ENCODE assay signal across 25 cellular contexts in the genomic region with DNA sequence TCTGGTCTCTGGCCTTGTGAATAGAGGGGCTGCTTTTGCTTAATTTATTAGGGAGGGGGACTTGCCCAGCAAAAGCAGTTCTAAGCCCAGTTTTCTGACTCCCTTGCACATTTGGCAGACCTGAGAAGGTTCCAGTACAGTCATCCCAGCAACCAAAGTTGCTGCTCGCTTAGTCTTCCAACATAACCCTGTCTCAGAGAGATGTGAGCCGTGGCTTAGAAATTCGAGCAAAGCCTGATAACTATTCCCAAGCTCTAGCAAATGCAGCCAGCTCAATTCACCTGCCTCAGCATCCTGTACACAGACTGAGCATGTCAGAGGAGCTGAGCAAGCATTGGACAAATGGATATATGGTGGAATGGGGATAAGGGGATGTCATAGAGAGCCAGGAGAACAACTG.
DNase-seq lines count a peak whose midpoint lies in the region; FAIRE-seq and TF ChIP-seq lines count a peak whose summit lies in the region.
"Had no signal": no experiment of that assay in that cellular context is flagged by ENCODE, and none has a peak within 500 bp of the region (broad histone marks: within the 10 kb centered on the region; RNA-seq: fewer than 3 reads in every experiment).

No MANE protein-coding gene starts in this region.

- H3K9ac ChIP-seq in GM23248, result no peak overlapping the region
- H3K9ac ChIP-seq: BLaER1 treated with 17β-estradiol and CSF1 and Interleukin-3, amounts not matched to agents 10 nM and 100 nM had no signal

- peak overlapping the region; percentile 42 for H3K4me2 ChIP-seq in GM23248 (ENCODE audit: unreplicated experiment)
- H3K4me2 ChIP-seq: A549; BLaER1 treated with 17β-estradiol and CSF1 and Interleukin-3, amounts not matched to agents 10 nM and 100 nM had no signal

- H3K36me3 ChIP-seq in GM23248 (ENCODE audit: low read depth) (no peaks in the 10 kb centered on the region), MG63 (no peaks in the 10 kb centered on the region), bronchial epithelial cell (ENCODE audit: control insufficient read depth, insufficient read depth, low read length) (no peaks in the 10 kb centered on the region)
- H3K36me3 ChIP-seq: BE2C; BLaER1 treated with 17β-estradiol and CSF1 and Interleukin-3, amounts not matched to agents 10 nM and 100 nM; HAP-1 had no signal

- intact Hi-C loops in activated naive CD4-positive, alpha-beta T cell treated with anti-CD3 and anti-CD28 coated beads for 36 hours (cut with micrococcal nuclease), result no loop called here

- TF ChIP-seq CTCF in bronchial epithelial cell (IDR thresholded peaks at IDR 0.05; ENCODE audit: insufficient read depth, low read length, severe bottlenecking), result no peak

- H3K9me3 ChIP-seq in GM23248 (ENCODE audit: low read depth) (no peaks in the 10 kb centered on the region), MG63 (no peaks in the 10 kb centered on the region)
- H3K9me3 ChIP-seq: A549; BE2C; BLaER1 treated with 17β-estradiol and CSF1 and Interleukin-3, amounts not matched to agents 10 nM and 100 nM; HAP-1 had no signal

- H3K4me3 ChIP-seq in GM23248 (no peak overlapping the region), MG63 (no peak overlapping the region), bronchial epithelial cell (ENCODE audit: low read depth, low read length) (no peak overlapping the region)
- H3K4me3 ChIP-seq: A549; BLaER1 treated with 17β-estradiol and CSF1 and Interleukin-3, amounts not matched to agents 10 nM and 100 nM; HAP-1 had no signal

- H3K9me3 Mint-ChIP-seq in activated naive CD4-positive, alpha-beta T cell treated with anti-CD3 and anti-CD28 coated beads for 36 hours, result no peaks in the 10 kb centered on the region
- H3K9me3 Mint-ChIP-seq: CD4-positive, alpha-beta T cell had no signal

- H3K36me3 Mint-ChIP-seq in activated naive CD4-positive, alpha-beta T cell treated with anti-CD3 and anti-CD28 coated beads for 36 hours (ENCODE audit: low read depth), result no peaks in the 10 kb centered on the region
- H3K36me3 Mint-ChIP-seq: CD14-positive monocyte; CD8-positive, alpha-beta memory T cell had no signal

- H3K4me1 Mint-ChIP-seq in activated naive CD4-positive, alpha-beta T cell treated with anti-CD3 and anti-CD28 coated beads for 36 hours (ENCODE audit: low read depth), result no peaks in the 10 kb centered on the region
- H3K4me1 Mint-ChIP-seq: CD8-positive, alpha-beta memory T cell had no signal

- H3K27ac Mint-ChIP-seq in activated naive CD4-positive, alpha-beta T cell treated with anti-CD3 and anti-CD28 coated beads for 36 hours, result no peak overlapping the region
- H3K27ac Mint-ChIP-seq: CD14-positive monocyte; CD4-positive, alpha-beta T cell; CD8-positive, alpha-beta memory T cell had no signal

- DNase-seq in GM23248, result peak; percentile 71
- peak; percentile 35 for DNase-seq in MG63
- no peak for DNase-seq in bronchial epithelial cell (ENCODE audit: low read depth)
- DNase-seq in kidney tubule cell (ENCODE audit: low spot score), result peak; percentile 18
- no peak for DNase-seq in mesenteric fat pad (ENCODE audit: low spot score)
- no peak for DNase-seq in SW 1271 (lab: John Stamatoyannopoulos, UW)
- no peak for DNase-seq in activated naive CD4-positive, alpha-beta T cell treated with anti-CD3 and anti-CD28 coated beads for 36 hours
- DNase-seq: 8988T; AML-193; BE2C; CD4-positive, alpha-beta T cell; CD8-positive, alpha-beta memory T cell; DMS 273 treated with DMSO at 0.1 percent for 48 hours; DMS53; DMS79 treated with DMSO at 0.1 percent for 48 hours; GF-D8; GOT3 had no signal

- H2AFZ ChIP-seq in GM23248, result no peak overlapping the region

- H3K79me2 ChIP-seq in GM23248 (ENCODE audit: insufficient read depth), result peaks cover 13% of the 10 kb centered on the region; the same call in 1 of the 2 replicates

- H3K27ac ChIP-seq in GM23248, result peak overlapping the region; percentile 70
- H3K27ac ChIP-seq: A549; BLaER1 treated with 17β-estradiol and CSF1 and Interleukin-3, amounts not matched to agents 10 nM and 100 nM had no signal

- H3K9me2 ChIP-seq in GM23248 (ENCODE audit: insufficient read depth), result no peaks in the 10 kb centered on the region

- peaks cover 46% of the 10 kb centered on the region for H3F3A ChIP-seq in GM23248 (ENCODE audit: insufficient read depth)

- no peaks in the 10 kb centered on the region for H3K27me3 Mint-ChIP-seq in activated naive CD4-positive, alpha-beta T cell treated with anti-CD3 and anti-CD28 coated beads for 36 hours (ENCODE audit: low read depth)
- H3K27me3 Mint-ChIP-seq: CD8-positive, alpha-beta memory T cell had no signal

- WGBS in GM23248 (ENCODE audit: low coverage in 1 of 2, low lambda C conversion rate in 2 of 2, missing lambda C conversion rate in 2 of 2), 2 experiments, result 49 to 54% methylated on average over 3 of the region's 3 CpGs

- FAIRE-seq in bronchial epithelial cell (lab: Jason Lieb, UNC), result peak; percentile 50
- FAIRE-seq: A549, D721Med, GM12891, GM18507, H54 had no signal

- no peak overlapping the region for H3K4me3 Mint-ChIP-seq in activated naive CD4-positive, alpha-beta T cell treated with anti-CD3 and anti-CD28 coated beads for 36 hours
- H3K4me3 Mint-ChIP-seq: CD14-positive monocyte; CD4-positive, alpha-beta T cell; CD8-positive, alpha-beta memory T cell had no signal

- peaks cover 40% of the 10 kb centered on the region for H3K4me1 ChIP-seq in GM23248 (ENCODE audit: insufficient read depth)
- H3K4me1 ChIP-seq: A549, BE2C, HAP-1 had no signal

- in situ Hi-C loops in GM23248 (cut with MboI), result no loop called here

- CTCF ChIA-PET in activated naive CD4-positive, alpha-beta T cell treated with anti-CD3 and anti-CD28 coated beads for 36 hours (lab: Charles Lee), result no interaction called here

- peaks cover 2% of the 10 kb centered on the region; the same call in 1 of the 2 replicates for H4K20me1 ChIP-seq in GM23248 (ENCODE audit: insufficient read depth)
- H4K20me1 ChIP-seq: BLaER1 treated with 17β-estradiol and CSF1 and Interleukin-3, amounts not matched to agents 10 nM and 100 nM had no signal

- H3K27me3 ChIP-seq in GM23248 (replicated peaks; ENCODE audit: insufficient read depth) (no peaks in the 10 kb centered on the region), MG63 (no peaks in the 10 kb centered on the region), bronchial epithelial cell (ENCODE audit: control insufficient read depth, insufficient read depth, low read length) (no peaks in the 10 kb centered on the region)
- H3K27me3 ChIP-seq: BLaER1 treated with 17β-estradiol and CSF1 and Interleukin-3, amounts not matched to agents 10 nM and 100 nM had no signal

Comparison
In these comparisons a context has a peak if more than half of its experiments do, and no peak if none do; other contexts are left out.
1. DNase-seq: peak in GM23248 (single experiment), MG63 (single experiment) and kidney tubule cell (single experiment); none in bronchial epithelial cell (single experiment), mesenteric fat pad (single experiment), SW 1271 (0 of 2) and activated naive CD4-positive, alpha-beta T cell treated with anti-CD3 and anti-CD28 coated beads for 36 hours (single experiment).